Comparison of ENCODE assay signal across 21 cellular contexts in genomic region chr6:5315883-5316282, GRCh38. TPM values are rescaled to one million over a fixed set of nuclear protein-coding genes. Genes with fewer than 3 reads are reported as not detected.
DNase-seq lines count a peak whose midpoint lies in the region; ATAC-seq and TF ChIP-seq lines count a peak whose summit lies in the region.
"Had no signal": no experiment of that assay in that cellular context is flagged by ENCODE, and none has a peak within 500 bp of the region (broad histone marks: within the 10 kb centered on the region; RNA-seq: fewer than 3 reads in every experiment).

No MANE protein-coding gene starts in this region.

- H3K27me3 Mint-ChIP-seq in activated naive CD8-positive, alpha-beta T cell treated with anti-CD3 and anti-CD28 coated beads, Interleukin-2, amount 50 U/mL, for 24 hours: no peaks in the 10 kb centered on the region
- H3K27me3 Mint-ChIP-seq: type B pancreatic cell had no signal

- H3K36me3 ChIP-seq in BE2C: no peaks in the 10 kb centered on the region
- H3K36me3 ChIP-seq in osteoblast (ENCODE audit: insufficient read depth, low read length): no peaks in the 10 kb centered on the region
- H3K36me3 ChIP-seq: breast epithelium had no signal

- no peak overlapping the region for H3K4me3 Mint-ChIP-seq in activated naive CD8-positive, alpha-beta T cell treated with anti-CD3 and anti-CD28 coated beads, Interleukin-2, amount 50 U/mL, for 24 hours
- H3K4me3 Mint-ChIP-seq: type B pancreatic cell had no signal

- peak; percentile 36 for DNase-seq in BE2C
- DNase-seq in NCI-H2171 treated with DMSO at 0.1 percent for 48 hours (lab: John Stamatoyannopoulos, UW): peak; percentile 79
- peak; percentile 75 for DNase-seq in fibroblast of peridontal ligament (ENCODE audit: extremely low read depth)
- DNase-seq in osteoblast (ENCODE audit: insufficient read length, low spot score, missing footprints): no peak
- DNase-seq in NK-92 treated with Interleukin-12 subunit alpha and Interleukin-12 subunit beta, amount 100 ng/mL, for 24 hours (lab: John Stamatoyannopoulos, UW): no peak
- DNase-seq in retina: no peak
- DNase-seq in activated naive CD8-positive, alpha-beta T cell treated with anti-CD3 and anti-CD28 coated beads, Interleukin-2, amount 50 U/mL, for 24 hours: no peak
- DNase-seq: activated gamma-delta T cell; C1 segment of cervical spinal cord; DMS53; MV-4-11; NCI-H226; nucleus accumbens; PC-3; small intestine; stimulated activated naive CD4-positive, alpha-beta T cell treated with Interleukin-2 at 50 U/mL for 16 hours; SW 1271 had no signal

- ATAC-seq in GM19467 (IDR thresholded peaks at IDR 0.05; ENCODE audit: unreplicated experiment): no peak
- no peak for ATAC-seq in activated naive CD8-positive, alpha-beta T cell treated with anti-CD3 and anti-CD28 coated beads, Interleukin-2, amount 50 U/mL, for 24 hours
- ATAC-seq: PC-3 had no signal

- TF ChIP-seq CTCF in BE2C (IDR thresholded peaks at IDR 0.05; ENCODE audit: low read depth, low read length): no peak
- TF ChIP-seq CTCF in osteoblast (IDR thresholded peaks at IDR 0.05; ENCODE audit: extremely low read depth, low read depth, low read length): no peak

- H3K36me3 Mint-ChIP-seq in activated naive CD8-positive, alpha-beta T cell treated with anti-CD3 and anti-CD28 coated beads, Interleukin-2, amount 50 U/mL, for 24 hours (ENCODE audit: low read depth): no peaks in the 10 kb centered on the region
- H3K36me3 Mint-ChIP-seq: type B pancreatic cell had no signal

- peak overlapping the region; percentile 1 for H3K4me2 ChIP-seq in osteoblast (ENCODE audit: insufficient read depth, low read length)

- no peaks in the 10 kb centered on the region for H3K9me3 ChIP-seq in BE2C
- H3K9me3 ChIP-seq in osteoblast (ENCODE audit: low read depth, low read length): no peaks in the 10 kb centered on the region
- H3K9me3 ChIP-seq: breast epithelium had no signal

- H3K27me3 ChIP-seq in BE2C (no peaks in the 10 kb centered on the region), osteoblast (ENCODE audit: insufficient read depth, low read length) (no peaks in the 10 kb centered on the region)
- H3K27me3 ChIP-seq: breast epithelium had no signal

- H4K20me1 ChIP-seq in osteoblast (ENCODE audit: insufficient read depth, low read length): peaks cover 5% of the 10 kb centered on the region

- H3K4me3 ChIP-seq in BE2C (ENCODE audit: low read depth, low read length) (no peak overlapping the region), osteoblast (ENCODE audit: insufficient read depth, low read length) (no peak overlapping the region)
- H3K4me3 ChIP-seq: breast epithelium had no signal

- H3K9me3 Mint-ChIP-seq in activated naive CD8-positive, alpha-beta T cell treated with anti-CD3 and anti-CD28 coated beads, Interleukin-2, amount 50 U/mL, for 24 hours: no peaks in the 10 kb centered on the region
- H3K9me3 Mint-ChIP-seq: type B pancreatic cell had no signal

- H3K4me1 ChIP-seq in BE2C: no peaks in the 10 kb centered on the region; the same call in 1 of the 2 replicates
- no peaks in the 10 kb centered on the region for H3K4me1 ChIP-seq in osteoblast (ENCODE audit: insufficient read depth, low read length)
- H3K4me1 ChIP-seq: breast epithelium had no signal

- H3K4me1 Mint-ChIP-seq in activated naive CD8-positive, alpha-beta T cell treated with anti-CD3 and anti-CD28 coated beads, Interleukin-2, amount 50 U/mL, for 24 hours: peaks cover 19% of the 10 kb centered on the region

- H3K27ac ChIP-seq in osteoblast (ENCODE audit: low read depth, low read length): no peak overlapping the region
- H3K27ac ChIP-seq: breast epithelium, VCaP had no signal

- H3K27ac Mint-ChIP-seq in activated naive CD8-positive, alpha-beta T cell treated with anti-CD3 and anti-CD28 coated beads, Interleukin-2, amount 50 U/mL, for 24 hours: no peak overlapping the region
- H3K27ac Mint-ChIP-seq: type B pancreatic cell had no signal

- H3K79me2 ChIP-seq in osteoblast (ENCODE audit: insufficient read depth, low read length): no peaks in the 10 kb centered on the region

- no peak overlapping the region for H2AFZ ChIP-seq in osteoblast (ENCODE audit: low read length)

RNA-seq across cellular contexts. Expression of gene FARS2, which starts 54.6 kb away (rescaled TPM):
- 14.3 TPM for polyA plus RNA-seq in BE2C (2012; ENCODE audit: insufficient read depth, insufficient read length, low read depth)
- total RNA-seq in osteoblast: 25.9 and 29.7 TPM in 2 replicates

RNA-seq across cellular contexts. Expression of gene LYRM4, which starts 55.1 kb away (rescaled TPM):
- polyA plus RNA-seq in BE2C (2012; ENCODE audit: insufficient read depth, insufficient read length, low read depth): 41.9 TPM
- total RNA-seq in osteoblast: 7.4 and 16.6 TPM in 2 replicates

Comparison
In these comparisons a context has a peak if more than half of its experiments do, and no peak if none do; other contexts are left out.
1. DNase-seq: peak in BE2C (single experiment), NCI-H2171 treated with DMSO at 0.1 percent for 48 hours (single experiment) and fibroblast of peridontal ligament (single experiment); none in osteoblast (single experiment), NK-92 treated with Interleukin-12 subunit alpha and Interleukin-12 subunit beta, amount 100 ng/mL, for 24 hours (single experiment), retina (single experiment) and activated naive CD8-positive, alpha-beta T cell treated with anti-CD3 and anti-CD28 coated beads, Interleukin-2, amount 50 U/mL, for 24 hours (single experiment).